In the genomic region with DNA sequence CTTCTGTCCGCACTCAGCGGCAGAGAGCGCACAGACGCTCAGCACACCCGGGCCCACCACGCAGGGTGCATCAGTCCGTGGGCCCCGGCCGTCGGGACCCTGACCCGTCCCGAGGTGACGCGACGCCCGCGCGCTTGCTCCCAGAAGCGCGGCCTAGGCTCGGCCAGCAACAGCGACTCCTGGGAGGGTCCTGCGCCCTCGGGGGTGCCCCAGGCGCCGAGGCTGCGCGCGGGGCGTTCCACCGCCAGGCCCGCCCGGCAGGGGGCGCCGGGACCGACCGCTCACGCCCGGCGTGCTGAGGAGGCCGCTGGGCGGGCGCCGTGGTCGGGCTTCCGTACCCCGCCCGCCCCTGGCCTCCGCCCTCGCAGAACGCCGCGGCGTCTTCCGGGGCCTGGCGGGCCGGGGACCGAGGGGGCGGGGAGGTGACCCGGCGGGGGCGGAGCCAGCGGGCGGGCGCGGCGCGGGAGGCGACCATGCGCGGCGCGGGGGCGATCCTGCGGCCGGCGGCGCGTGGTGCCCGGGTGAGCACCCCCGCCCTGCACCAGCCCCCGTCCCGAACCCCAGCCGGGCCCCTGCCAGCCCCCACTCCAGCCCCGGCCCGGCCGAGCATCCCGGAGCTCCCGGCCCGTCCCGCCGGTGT, we compare ENCODE assay signal across 8 cellular contexts. TPM values are rescaled to one million over a fixed set of nuclear protein-coding genes. Genes with fewer than 3 reads are reported as not detected.
A peak's percentile ranks its signal among the peaks of the same experiment; 100 is the strongest.
DNase-seq lines count a peak whose midpoint lies in the region; ATAC-seq and TF ChIP-seq lines count a peak whose summit lies in the region.

A gene with protein sequence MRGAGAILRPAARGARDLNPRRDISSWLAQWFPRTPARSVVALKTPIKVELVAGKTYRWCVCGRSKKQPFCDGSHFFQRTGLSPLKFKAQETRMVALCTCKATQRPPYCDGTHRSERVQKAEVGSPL (plus strand): TSS at position 456 of the 640 bp plus-strand sequence. CDS start 18 bp downstream, at position 474.

- peak within 1 kb of the TSS; percentile 74 for H3K4me3 ChIP-seq in CD8-positive, alpha-beta T cell (ENCODE audit: low read depth, low read length)
- peak within 1 kb of the TSS; percentile 81 for H3K4me3 ChIP-seq in HL-60 (replicated peaks; ENCODE audit: insufficient read depth, low read length)
- peak within 1 kb of the TSS; percentile 82 for H3K4me3 ChIP-seq in OCI-LY7 (ENCODE audit: low read depth, low read length, poor library complexity, severe bottlenecking)
- H3K4me3 ChIP-seq in esophagus (ENCODE audit: low read depth in 1 of 2, low read length in 2 of 2): peak within 1 kb of the TSS; percentile 81 to 86
- H3K4me3 ChIP-seq in muscle layer of duodenum (ENCODE audit: low read depth in 1 of 2, low read length in 2 of 2): peak within 1 kb of the TSS; percentile 73 to 93

- H3K4me1 ChIP-seq in CD8-positive, alpha-beta T cell (ENCODE audit: insufficient read depth, low read length): peaks cover 74% of the 10 kb centered on the region
- H3K4me1 ChIP-seq in OCI-LY7 (ENCODE audit: insufficient read depth, low read length, poor library complexity, severe bottlenecking): peaks cover 80% of the 10 kb centered on the region
- H3K4me1 ChIP-seq in esophagus (ENCODE audit: control insufficient read depth in 2 of 2, insufficient read depth in 2 of 2, low read length in 1 of 2): peaks cover 2 to 17% of the 10 kb centered on the region in 2 donors
- H3K4me1 ChIP-seq in muscle layer of duodenum (ENCODE audit: control insufficient read depth in 1 of 2, insufficient read depth in 2 of 2, low read length in 2 of 2): peaks cover 15 to 44% of the 10 kb centered on the region in 2 donors

- H3K36me3 ChIP-seq in CD8-positive, alpha-beta T cell (ENCODE audit: insufficient read depth, low read length): no peaks in the 10 kb centered on the region
- peaks cover 33% of the 10 kb centered on the region for H3K36me3 ChIP-seq in OCI-LY7 (ENCODE audit: insufficient read depth, low read length)
- peaks cover 0 to 13% of the 10 kb centered on the region in 2 donors for H3K36me3 ChIP-seq in esophagus (ENCODE audit: control insufficient read depth in 2 of 2, insufficient read depth in 2 of 2, low read length in 1 of 2)
- peaks cover 10 to 11% of the 10 kb centered on the region in 2 donors for H3K36me3 ChIP-seq in muscle layer of duodenum (ENCODE audit: control insufficient read depth in 1 of 2, insufficient read depth in 2 of 2, low read length in 2 of 2)

- H2AFZ ChIP-seq in OCI-LY7 (ENCODE audit: low read length): peak within 1 kb of the TSS; percentile 67; the same call in 1 of the 2 replicates

- ATAC-seq in CD8-positive, alpha-beta T cell: peak; percentile 74
- ATAC-seq in GM19452 (IDR thresholded peaks at IDR 0.05; ENCODE audit: unreplicated experiment): peak; percentile 79

- no peaks in the 10 kb centered on the region for H3K27me3 ChIP-seq in CD8-positive, alpha-beta T cell (ENCODE audit: insufficient read depth, low read length)
- H3K27me3 ChIP-seq in HL-60 (ENCODE audit: insufficient read depth, poor library complexity, severe bottlenecking): no peaks in the 10 kb centered on the region
- no peaks in the 10 kb centered on the region for H3K27me3 ChIP-seq in esophagus (ENCODE audit: control insufficient read depth in 1 of 2, insufficient read depth in 2 of 2, low read length in 2 of 2)
- no peaks in the 10 kb centered on the region for H3K27me3 ChIP-seq in muscle layer of duodenum (ENCODE audit: low read depth, low read length)

- H3K36me3 Mint-ChIP-seq in CD8-positive, alpha-beta T cell: peaks cover 14% of the 10 kb centered on the region

- CTCF ChIA-PET in CD8-positive, alpha-beta T cell (lab: Charles Lee): interaction anchor here (0.9 to 2.6 kb wide), 10 partner anchors 13 to 172 kb away, joined by 3 to 13 read pairs (median 4); a partner anchor contains a TSS
- CTCF ChIA-PET in OCI-LY7 (lab: Charles Lee; ENCODE audit: unreplicated experiment): no interaction called here

- no peaks in the 10 kb centered on the region for H3K27me3 Mint-ChIP-seq in CD8-positive, alpha-beta T cell (ENCODE audit: low read depth)

- peaks cover 80% of the 10 kb centered on the region for H3K4me1 Mint-ChIP-seq in CD8-positive, alpha-beta T cell (ENCODE audit: low read depth)

- peak; percentile 61 for TF ChIP-seq CTCF in CD8-positive, alpha-beta T cell (IDR thresholded peaks at IDR 0.05)
- TF ChIP-seq CTCF in HL-60 (IDR thresholded peaks at IDR 0.05; ENCODE audit: insufficient read depth, low read length): peak; percentile 11
- TF ChIP-seq CTCF in OCI-LY7 (conservative IDR thresholded peaks at IDR 0.05; ENCODE audit: low read length): peak; percentile 75

- peak within 1 kb of the TSS; percentile 76 for H3K4me2 ChIP-seq in OCI-LY7 (ENCODE audit: low read length)

- H4K20me1 ChIP-seq in OCI-LY7 (ENCODE audit: insufficient read depth, low read length): peaks cover 12% of the 10 kb centered on the region; the same call in 1 of the 2 replicates

- H3K27ac ChIP-seq in CD8-positive, alpha-beta T cell (ENCODE audit: low read depth, low read length): peak within 1 kb of the TSS; percentile 53
- peak within 1 kb of the TSS; percentile 63 for H3K27ac ChIP-seq in HL-60 (replicated peaks)
- H3K27ac ChIP-seq in OCI-LY7 (ENCODE audit: low read depth, low read length, poor library complexity, severe bottlenecking): peak within 1 kb of the TSS; percentile 39
- H3K27ac ChIP-seq in esophagus (ENCODE audit: low read depth in 2 of 2, low read length in 1 of 2): peak within 1 kb of the TSS; percentile 84 to 91
- peak within 1 kb of the TSS; percentile 83 for H3K27ac ChIP-seq in muscle layer of duodenum (ENCODE audit: low read length)

- H3K4me3 Mint-ChIP-seq in CD8-positive, alpha-beta T cell: peak within 1 kb of the TSS; percentile 93

- POLR2A ChIA-PET in CD8-positive, alpha-beta T cell (lab: Charles Lee): interaction anchor here (0.6 to 3.8 kb wide), 11 partner anchors 20 to 171 kb away, joined by 3 to 89 read pairs (median 8); a partner anchor contains a TSS
- POLR2A ChIA-PET in OCI-LY7 (lab: Charles Lee): no interaction called here

- H3K79me2 ChIP-seq in OCI-LY7 (ENCODE audit: insufficient read depth, low read depth, low read length): no peaks in the 10 kb centered on the region

- H3K9me2 ChIP-seq in OCI-LY7 (ENCODE audit: insufficient read depth, low read length): no peaks in the 10 kb centered on the region

- BruUV-seq in OCI-LY7 (replicated peaks; lab: Mats Ljungman, UMichigan): no TSS peak

- 0% methylated on average over 45 to 92 of the region's 92 CpGs for WGBS in esophagus, 2 donors

- H3K9me3 Mint-ChIP-seq in CD8-positive, alpha-beta T cell: no peaks in the 10 kb centered on the region

- intact Hi-C loops in CD8-positive, alpha-beta T cell (cut with DNase I, micrococcal nuclease): loop anchor here (1.0 to 2.0 kb wide), 5 partner anchors 22 to 69 kb away; a partner anchor contains a TSS
- intact Hi-C loops in OCI-LY7 (cut with micrococcal nuclease; ENCODE audit: unreplicated experiment): loop anchor here (1.0 kb wide), 1 partner anchor 17 kb away; no protein-coding TSS in a partner anchor

- H3K9me3 ChIP-seq in CD8-positive, alpha-beta T cell (ENCODE audit: low read length): no peaks in the 10 kb centered on the region
- no peaks in the 10 kb centered on the region for H3K9me3 ChIP-seq in OCI-LY7 (ENCODE audit: low read length)
- no peaks in the 10 kb centered on the region for H3K9me3 ChIP-seq in esophagus (ENCODE audit: control insufficient read depth in 2 of 2, insufficient read depth in 1 of 2, low read depth in 1 of 2, low read length in 1 of 2)
- no peaks in the 10 kb centered on the region for H3K9me3 ChIP-seq in muscle layer of duodenum (ENCODE audit: control insufficient read depth in 1 of 2, low read length in 2 of 2)

- peak; percentile 61 to 92 (median 83) for DNase-seq in CD8-positive, alpha-beta T cell
- DNase-seq in HL-60 (ENCODE audit: low read depth in 1 of 2, low spot score in 1 of 2) (peak; percentile 73), OCI-LY7 (ENCODE audit: low spot score) (peak; percentile 95), activated T-cell treated with anti-CD3 and anti-CD28 coated beads for 4 hours (peak; percentile 77)
- peak; percentile 63 for DNase-seq in stimulated activated CD8-positive, alpha-beta memory T cell treated with anti-CD3 and anti-CD28 coated beads, Interleukin-7, amount 100 ng/mL, for 24 hours (ENCODE audit: low read depth)

- peak within 1 kb of the TSS; percentile 97 for H3K27ac Mint-ChIP-seq in CD8-positive, alpha-beta T cell

RNA-seq across cellular contexts. Expression of the gene that starts here (rescaled TPM):
- 1 to 10 TPM; 3.5 to 5.7 TPM for total RNA-seq in CD8-positive, alpha-beta T cell
- total RNA-seq in OCI-LY7 (2014; rRNA removed; shearing (Covaris generic)): 11.4 and 13.4 TPM in 2 replicates
- 24.9 and 25.1 TPM in 2 replicates for total RNA-seq in OCI-LY7 (2022)
- polyA plus RNA-seq in esophagus: 10 to 100 TPM; 14.5 to 28.5 TPM

Comparison
In these comparisons a context has a peak if more than half of its experiments do, and no peak if none do; other contexts are left out.
1. Peak in every context shown above with its lines: DNase-seq, ATAC-seq, H3K4me3 ChIP-seq and H3K27ac ChIP-seq.
2. CTCF ChIP-seq: peak in every context shown above with its lines; median percentile 75 in OCI-LY7; 61 in CD8-positive, alpha-beta T cell; 11 in HL-60.